In the genomic region with DNA sequence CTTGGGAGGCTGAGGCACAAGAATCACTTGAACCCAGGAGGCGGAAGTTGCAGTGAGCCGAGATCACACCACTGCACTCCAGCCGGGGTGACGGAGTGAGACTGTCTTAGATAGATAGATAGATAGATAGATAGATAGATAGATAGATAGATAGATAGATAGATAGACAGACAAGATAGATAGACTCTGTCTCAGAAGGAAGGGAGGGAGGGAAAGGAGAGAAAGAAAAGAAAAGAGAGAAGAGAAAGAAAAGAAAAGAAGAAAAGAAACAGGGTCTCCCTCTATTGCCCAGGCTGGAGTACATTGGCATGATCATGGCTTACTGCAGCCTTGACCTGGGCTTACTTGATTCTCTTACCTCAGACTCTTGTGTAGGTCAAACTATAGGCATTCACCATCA, we compare ENCODE assay signal across 1 cellular context.
TF ChIP-seq lines count a peak whose summit lies in the region.

No MANE protein-coding gene starts in this region.

TF ChIP-seq in K562, 482 proteins besides CTCF, POLR2A, EP300 and RAD21 (continued from another document):
- TF ChIP-seq, protein P1, sequence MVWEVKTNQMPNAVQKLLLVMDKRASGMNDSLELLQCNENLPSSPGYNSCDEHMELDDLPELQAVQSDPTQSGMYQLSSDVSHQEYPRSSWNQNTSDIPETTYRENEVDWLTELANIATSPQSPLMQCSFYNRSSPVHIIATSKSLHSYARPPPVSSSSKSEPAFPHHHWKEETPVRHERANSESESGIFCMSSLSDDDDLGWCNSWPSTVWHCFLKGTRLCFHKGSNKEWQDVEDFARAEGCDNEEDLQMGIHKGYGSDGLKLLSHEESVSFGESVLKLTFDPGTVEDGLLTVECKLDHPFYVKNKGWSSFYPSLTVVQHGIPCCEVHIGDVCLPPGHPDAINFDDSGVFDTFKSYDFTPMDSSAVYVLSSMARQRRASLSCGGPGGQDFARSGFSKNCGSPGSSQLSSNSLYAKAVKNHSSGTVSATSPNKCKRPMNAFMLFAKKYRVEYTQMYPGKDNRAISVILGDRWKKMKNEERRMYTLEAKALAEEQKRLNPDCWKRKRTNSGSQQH (CRISPR knock-in tag; IDR thresholded peaks at IDR 0.05), result peak; percentile 40; the same call in 1 of the 2 replicates
- TF ChIP-seq SMARCA5 (IDR thresholded peaks at IDR 0.05), result 0 out of 2 replicates have a peak, but pooled peaks have one; percentile 33
- TF ChIP-seq DACH1 (IDR thresholded peaks at IDR 0.05; ENCODE audit: partially characterized antibody), result peak; percentile 98
- TF ChIP-seq, protein P2, sequence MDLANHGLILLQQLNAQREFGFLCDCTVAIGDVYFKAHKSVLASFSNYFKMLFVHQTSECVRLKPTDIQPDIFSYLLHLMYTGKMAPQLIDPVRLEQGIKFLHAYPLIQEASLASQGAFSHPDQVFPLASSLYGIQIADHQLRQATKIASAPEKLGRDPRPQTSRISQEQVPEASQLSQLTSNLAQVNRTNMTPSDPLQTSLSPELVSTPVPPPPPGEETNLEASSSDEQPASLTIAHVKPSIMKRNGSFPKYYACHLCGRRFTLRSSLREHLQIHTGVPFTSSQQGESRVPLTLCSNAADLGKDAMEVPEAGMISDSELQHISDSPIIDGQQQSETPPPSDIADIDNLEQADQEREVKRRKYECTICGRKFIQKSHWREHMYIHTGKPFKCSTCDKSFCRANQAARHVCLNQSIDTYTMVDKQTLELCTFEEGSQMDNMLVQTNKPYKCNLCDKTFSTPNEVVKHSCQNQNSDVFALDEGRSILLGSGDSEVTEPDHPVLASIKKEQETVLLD (IDR thresholded peaks at IDR 0.05), result peak; percentile 62; the same call in 1 of the 2 replicates
